Comparison of ENCODE assay signal across 1 cellular context in genomic region chr16:66514391-66514790, GRCh38. TPM values are rescaled to one million over a fixed set of nuclear protein-coding genes. Genes with fewer than 3 reads are reported as not detected.
"Had no signal": no experiment of that assay in that cellular context is flagged by ENCODE, and none has a peak within 500 bp of the region (broad histone marks: within the 10 kb centered on the region; RNA-seq: fewer than 3 reads in every experiment).

No MANE protein-coding gene starts in this region.

RNA-seq across cellular contexts. Expression of gene CMTM1, which starts 51.8 kb away (rescaled TPM):
- total RNA-seq: vagina had no signal
